Comparison of ENCODE assay signal across 1 cellular context in genomic region chr7:98119257-98119918, GRCh38.
TF ChIP-seq lines count a peak whose summit lies in the region.

No MANE protein-coding gene starts in this region.

TF ChIP-seq in GM23338, 12 proteins besides CTCF, POLR2A, EP300 and RAD21 (continued from another document):
- TF ChIP-seq ZNF462 (CRISPR knock-in tag; IDR thresholded peaks at IDR 0.05) = no peak
- TF ChIP-seq EZH2 (IDR thresholded peaks at IDR 0.05; ENCODE audit: low read depth, unreplicated experiment) = no peak
- TF ChIP-seq STAT1 (IDR thresholded peaks at IDR 0.05; ENCODE audit: unreplicated experiment) = no peak
- TF ChIP-seq JUNB (IDR thresholded peaks at IDR 0.05; ENCODE audit: unreplicated experiment) = no peak
- no peak for TF ChIP-seq ZNF114 (CRISPR knock-in tag; IDR thresholded peaks at IDR 0.05)
- TF ChIP-seq ZNF331 (CRISPR knock-in tag; IDR thresholded peaks at IDR 0.05; ENCODE audit: low read depth) = no peak
- no peak for TF ChIP-seq NANOG (IDR thresholded peaks at IDR 0.05; ENCODE audit: borderline replicate concordance)
